Comparison of ENCODE assay signal across 1 cellular context in the genomic region with DNA sequence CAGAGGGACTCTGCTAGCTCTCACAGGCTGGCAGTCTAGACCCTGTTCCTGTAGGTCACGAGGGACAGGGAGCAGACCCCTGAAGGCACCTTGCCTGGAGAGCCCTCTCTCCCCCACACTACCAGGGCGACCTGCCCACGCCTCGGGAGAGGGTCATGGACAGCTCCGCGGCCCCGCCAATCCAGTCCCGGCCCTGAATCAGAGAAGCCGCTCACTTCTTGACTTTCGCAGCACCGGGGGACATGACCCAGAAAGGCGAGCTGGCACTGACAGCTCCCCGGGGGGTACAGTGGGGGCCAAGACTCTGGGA.
A peak's percentile ranks its signal among the peaks of the same experiment; 100 is the strongest.
TF ChIP-seq lines count a peak whose summit lies in the region.

No MANE protein-coding gene starts in this region.

TF ChIP-seq in HepG2, 621 proteins besides CTCF, POLR2A, EP300 and RAD21 (continued from another document and continues in another):
- TF ChIP-seq, protein P1, sequence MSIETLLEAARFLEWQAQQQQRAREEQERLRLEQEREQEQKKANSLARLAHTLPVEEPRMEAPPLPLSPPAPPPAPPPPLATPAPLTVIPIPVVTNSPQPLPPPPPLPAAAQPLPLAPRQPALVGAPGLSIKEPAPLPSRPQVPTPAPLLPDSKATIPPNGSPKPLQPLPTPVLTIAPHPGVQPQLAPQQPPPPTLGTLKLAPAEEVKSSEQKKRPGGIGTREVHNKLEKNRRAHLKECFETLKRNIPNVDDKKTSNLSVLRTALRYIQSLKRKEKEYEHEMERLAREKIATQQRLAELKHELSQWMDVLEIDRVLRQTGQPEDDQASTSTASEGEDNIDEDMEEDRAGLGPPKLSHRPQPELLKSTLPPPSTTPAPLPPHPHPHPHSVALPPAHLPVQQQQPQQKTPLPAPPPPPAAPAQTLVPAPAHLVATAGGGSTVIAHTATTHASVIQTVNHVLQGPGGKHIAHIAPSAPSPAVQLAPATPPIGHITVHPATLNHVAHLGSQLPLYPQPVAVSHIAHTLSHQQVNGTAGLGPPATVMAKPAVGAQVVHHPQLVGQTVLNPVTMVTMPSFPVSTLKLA (IDR thresholded peaks at IDR 0.05): no peak
- TF ChIP-seq SSRP1 (CRISPR knock-in tag; IDR thresholded peaks at IDR 0.05): no peak
- TF ChIP-seq, protein P2, sequence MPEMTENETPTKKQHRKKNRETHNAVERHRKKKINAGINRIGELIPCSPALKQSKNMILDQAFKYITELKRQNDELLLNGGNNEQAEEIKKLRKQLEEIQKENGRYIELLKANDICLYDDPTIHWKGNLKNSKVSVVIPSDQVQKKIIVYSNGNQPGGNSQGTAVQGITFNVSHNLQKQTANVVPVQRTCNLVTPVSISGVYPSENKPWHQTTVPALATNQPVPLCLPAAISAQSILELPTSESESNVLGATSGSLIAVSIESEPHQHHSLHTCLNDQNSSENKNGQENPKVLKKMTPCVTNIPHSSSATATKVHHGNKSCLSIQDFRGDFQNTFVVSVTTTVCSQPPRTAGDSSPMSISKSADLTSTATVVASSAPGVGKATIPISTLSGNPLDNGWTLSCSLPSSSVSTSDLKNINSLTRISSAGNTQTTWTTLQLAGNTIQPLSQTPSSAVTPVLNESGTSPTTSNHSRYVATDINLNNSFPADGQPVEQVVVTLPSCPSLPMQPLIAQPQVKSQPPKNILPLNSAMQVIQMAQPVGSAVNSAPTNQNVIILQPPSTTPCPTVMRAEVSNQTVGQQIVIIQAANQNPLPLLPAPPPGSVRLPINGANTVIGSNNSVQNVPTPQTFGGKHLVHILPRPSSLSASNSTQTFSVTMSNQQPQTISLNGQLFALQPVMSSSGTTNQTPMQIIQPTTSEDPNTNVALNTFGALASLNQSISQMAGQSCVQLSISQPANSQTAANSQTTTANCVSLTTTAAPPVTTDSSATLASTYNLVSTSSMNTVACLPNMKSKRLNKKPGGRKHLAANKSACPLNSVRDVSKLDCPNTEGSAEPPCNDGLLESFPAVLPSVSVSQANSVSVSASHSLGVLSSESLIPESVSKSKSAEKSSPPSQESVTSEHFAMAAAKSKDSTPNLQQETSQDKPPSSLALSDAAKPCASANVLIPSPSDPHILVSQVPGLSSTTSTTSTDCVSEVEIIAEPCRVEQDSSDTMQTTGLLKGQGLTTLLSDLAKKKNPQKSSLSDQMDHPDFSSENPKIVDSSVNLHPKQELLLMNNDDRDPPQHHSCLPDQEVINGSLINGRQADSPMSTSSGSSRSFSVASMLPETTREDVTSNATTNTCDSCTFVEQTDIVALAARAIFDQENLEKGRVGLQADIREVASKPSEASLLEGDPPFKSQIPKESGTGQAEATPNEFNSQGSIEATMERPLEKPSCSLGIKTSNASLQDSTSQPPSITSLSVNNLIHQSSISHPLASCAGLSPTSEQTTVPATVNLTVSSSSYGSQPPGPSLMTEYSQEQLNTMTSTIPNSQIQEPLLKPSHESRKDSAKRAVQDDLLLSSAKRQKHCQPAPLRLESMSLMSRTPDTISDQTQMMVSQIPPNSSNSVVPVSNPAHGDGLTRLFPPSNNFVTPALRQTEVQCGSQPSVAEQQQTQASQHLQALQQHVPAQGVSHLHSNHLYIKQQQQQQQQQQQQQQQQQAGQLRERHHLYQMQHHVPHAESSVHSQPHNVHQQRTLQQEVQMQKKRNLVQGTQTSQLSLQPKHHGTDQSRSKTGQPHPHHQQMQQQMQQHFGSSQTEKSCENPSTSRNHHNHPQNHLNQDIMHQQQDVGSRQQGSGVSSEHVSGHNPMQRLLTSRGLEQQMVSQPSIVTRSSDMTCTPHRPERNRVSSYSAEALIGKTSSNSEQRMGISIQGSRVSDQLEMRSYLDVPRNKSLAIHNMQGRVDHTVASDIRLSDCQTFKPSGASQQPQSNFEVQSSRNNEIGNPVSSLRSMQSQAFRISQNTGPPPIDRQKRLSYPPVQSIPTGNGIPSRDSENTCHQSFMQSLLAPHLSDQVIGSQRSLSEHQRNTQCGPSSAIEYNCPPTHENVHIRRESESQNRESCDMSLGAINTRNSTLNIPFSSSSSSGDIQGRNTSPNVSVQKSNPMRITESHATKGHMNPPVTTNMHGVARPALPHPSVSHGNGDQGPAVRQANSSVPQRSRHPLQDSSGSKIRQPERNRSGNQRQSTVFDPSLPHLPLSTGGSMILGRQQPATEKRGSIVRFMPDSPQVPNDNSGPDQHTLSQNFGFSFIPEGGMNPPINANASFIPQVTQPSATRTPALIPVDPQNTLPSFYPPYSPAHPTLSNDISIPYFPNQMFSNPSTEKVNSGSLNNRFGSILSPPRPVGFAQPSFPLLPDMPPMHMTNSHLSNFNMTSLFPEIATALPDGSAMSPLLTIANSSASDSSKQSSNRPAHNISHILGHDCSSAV (CRISPR knock-in tag; IDR thresholded peaks at IDR 0.05; ENCODE audit: borderline replicate concordance): 0 out of 2 replicates have a peak, but pooled peaks have one; percentile 77
- TF ChIP-seq, protein P3, sequence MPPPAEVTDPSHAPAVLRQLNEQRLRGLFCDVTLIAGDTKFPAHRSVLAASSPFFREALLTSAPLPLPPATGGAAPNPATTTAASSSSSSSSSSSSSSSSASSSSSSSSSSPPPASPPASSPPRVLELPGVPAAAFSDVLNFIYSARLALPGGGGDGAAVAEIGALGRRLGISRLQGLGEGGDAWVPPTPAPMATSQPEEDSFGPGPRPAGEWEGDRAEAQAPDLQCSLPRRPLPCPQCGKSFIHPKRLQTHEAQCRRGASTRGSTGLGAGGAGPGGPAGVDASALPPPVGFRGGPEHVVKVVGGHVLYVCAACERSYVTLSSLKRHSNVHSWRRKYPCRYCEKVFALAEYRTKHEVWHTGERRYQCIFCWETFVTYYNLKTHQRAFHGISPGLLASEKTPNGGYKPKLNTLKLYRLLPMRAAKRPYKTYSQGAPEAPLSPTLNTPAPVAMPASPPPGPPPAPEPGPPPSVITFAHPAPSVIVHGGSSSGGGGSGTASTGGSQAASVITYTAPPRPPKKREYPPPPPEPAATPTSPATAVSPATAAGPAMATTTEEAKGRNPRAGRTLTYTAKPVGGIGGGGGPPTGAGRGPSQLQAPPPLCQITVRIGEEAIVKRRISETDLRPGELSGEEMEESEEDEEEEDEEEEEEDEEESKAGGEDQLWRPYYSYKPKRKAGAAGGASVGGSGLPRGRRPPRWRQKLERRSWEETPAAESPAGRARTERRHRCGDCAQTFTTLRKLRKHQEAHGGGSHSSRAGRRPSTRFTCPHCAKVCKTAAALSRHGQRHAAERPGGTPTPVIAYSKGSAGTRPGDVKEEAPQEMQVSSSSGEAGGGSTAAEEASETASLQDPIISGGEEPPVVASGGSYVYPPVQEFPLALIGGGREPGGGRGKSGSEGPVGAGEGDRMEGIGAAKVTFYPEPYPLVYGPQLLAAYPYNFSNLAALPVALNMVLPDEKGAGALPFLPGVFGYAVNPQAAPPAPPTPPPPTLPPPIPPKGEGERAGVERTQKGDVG (CRISPR knock-in tag; IDR thresholded peaks at IDR 0.05; ENCODE audit: borderline replicate concordance): peak; percentile 67; the same call in 1 of the 2 replicates
- peak; percentile 74; the same call in 1 of the 2 replicates for TF ChIP-seq ZNF317 (CRISPR knock-in tag; IDR thresholded peaks at IDR 0.05)
- TF ChIP-seq REPIN1 (CRISPR knock-in tag; IDR thresholded peaks at IDR 0.05; ENCODE audit: borderline replicate concordance, low read depth): no peak
- TF ChIP-seq, protein P4, sequence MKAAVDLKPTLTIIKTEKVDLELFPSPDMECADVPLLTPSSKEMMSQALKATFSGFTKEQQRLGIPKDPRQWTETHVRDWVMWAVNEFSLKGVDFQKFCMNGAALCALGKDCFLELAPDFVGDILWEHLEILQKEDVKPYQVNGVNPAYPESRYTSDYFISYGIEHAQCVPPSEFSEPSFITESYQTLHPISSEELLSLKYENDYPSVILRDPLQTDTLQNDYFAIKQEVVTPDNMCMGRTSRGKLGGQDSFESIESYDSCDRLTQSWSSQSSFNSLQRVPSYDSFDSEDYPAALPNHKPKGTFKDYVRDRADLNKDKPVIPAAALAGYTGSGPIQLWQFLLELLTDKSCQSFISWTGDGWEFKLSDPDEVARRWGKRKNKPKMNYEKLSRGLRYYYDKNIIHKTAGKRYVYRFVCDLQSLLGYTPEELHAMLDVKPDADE (CRISPR knock-in tag; IDR thresholded peaks at IDR 0.05): no peak
- TF ChIP-seq, protein P5, sequence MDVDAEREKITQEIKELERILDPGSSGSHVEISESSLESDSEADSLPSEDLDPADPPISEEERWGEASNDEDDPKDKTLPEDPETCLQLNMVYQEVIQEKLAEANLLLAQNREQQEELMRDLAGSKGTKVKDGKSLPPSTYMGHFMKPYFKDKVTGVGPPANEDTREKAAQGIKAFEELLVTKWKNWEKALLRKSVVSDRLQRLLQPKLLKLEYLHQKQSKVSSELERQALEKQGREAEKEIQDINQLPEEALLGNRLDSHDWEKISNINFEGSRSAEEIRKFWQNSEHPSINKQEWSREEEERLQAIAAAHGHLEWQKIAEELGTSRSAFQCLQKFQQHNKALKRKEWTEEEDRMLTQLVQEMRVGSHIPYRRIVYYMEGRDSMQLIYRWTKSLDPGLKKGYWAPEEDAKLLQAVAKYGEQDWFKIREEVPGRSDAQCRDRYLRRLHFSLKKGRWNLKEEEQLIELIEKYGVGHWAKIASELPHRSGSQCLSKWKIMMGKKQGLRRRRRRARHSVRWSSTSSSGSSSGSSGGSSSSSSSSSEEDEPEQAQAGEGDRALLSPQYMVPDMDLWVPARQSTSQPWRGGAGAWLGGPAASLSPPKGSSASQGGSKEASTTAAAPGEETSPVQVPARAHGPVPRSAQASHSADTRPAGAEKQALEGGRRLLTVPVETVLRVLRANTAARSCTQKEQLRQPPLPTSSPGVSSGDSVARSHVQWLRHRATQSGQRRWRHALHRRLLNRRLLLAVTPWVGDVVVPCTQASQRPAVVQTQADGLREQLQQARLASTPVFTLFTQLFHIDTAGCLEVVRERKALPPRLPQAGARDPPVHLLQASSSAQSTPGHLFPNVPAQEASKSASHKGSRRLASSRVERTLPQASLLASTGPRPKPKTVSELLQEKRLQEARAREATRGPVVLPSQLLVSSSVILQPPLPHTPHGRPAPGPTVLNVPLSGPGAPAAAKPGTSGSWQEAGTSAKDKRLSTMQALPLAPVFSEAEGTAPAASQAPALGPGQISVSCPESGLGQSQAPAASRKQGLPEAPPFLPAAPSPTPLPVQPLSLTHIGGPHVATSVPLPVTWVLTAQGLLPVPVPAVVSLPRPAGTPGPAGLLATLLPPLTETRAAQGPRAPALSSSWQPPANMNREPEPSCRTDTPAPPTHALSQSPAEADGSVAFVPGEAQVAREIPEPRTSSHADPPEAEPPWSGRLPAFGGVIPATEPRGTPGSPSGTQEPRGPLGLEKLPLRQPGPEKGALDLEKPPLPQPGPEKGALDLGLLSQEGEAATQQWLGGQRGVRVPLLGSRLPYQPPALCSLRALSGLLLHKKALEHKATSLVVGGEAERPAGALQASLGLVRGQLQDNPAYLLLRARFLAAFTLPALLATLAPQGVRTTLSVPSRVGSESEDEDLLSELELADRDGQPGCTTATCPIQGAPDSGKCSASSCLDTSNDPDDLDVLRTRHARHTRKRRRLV (CRISPR knock-in tag; IDR thresholded peaks at IDR 0.05): 0 out of 2 replicates have a peak, but pooled peaks have one; percentile 71
- no peak for TF ChIP-seq GZF1 (CRISPR knock-in tag; IDR thresholded peaks at IDR 0.05)
- TF ChIP-seq DNMT1 (CRISPR knock-in tag; IDR thresholded peaks at IDR 0.05): peak; percentile 66; the same call in 1 of the 2 replicates
- no peak for TF ChIP-seq FOXA3 (CRISPR knock-in tag; IDR thresholded peaks at IDR 0.05)
- TF ChIP-seq ZNF501 (CRISPR knock-in tag; IDR thresholded peaks at IDR 0.05): no peak
- 0 out of 2 replicates have a peak, but pooled peaks have one; percentile 5 for TF ChIP-seq PITX1 (CRISPR knock-in tag; IDR thresholded peaks at IDR 0.05)
- peak; percentile 4 for TF ChIP-seq ZEB1 (IDR thresholded peaks at IDR 0.05; ENCODE audit: insufficient replicate concordance, low read depth)
- TF ChIP-seq, protein P6, sequence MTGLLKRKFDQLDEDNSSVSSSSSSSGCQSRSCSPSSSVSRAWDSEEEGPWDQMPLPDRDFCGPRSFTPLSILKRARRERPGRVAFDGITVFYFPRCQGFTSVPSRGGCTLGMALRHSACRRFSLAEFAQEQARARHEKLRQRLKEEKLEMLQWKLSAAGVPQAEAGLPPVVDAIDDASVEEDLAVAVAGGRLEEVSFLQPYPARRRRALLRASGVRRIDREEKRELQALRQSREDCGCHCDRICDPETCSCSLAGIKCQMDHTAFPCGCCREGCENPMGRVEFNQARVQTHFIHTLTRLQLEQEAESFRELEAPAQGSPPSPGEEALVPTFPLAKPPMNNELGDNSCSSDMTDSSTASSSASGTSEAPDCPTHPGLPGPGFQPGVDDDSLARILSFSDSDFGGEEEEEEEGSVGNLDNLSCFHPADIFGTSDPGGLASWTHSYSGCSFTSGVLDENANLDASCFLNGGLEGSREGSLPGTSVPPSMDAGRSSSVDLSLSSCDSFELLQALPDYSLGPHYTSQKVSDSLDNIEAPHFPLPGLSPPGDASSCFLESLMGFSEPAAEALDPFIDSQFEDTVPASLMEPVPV (CRISPR knock-in tag; IDR thresholded peaks at IDR 0.05): no peak
- TF ChIP-seq AGO2 (optimal IDR thresholded peaks at IDR 0.05; ENCODE audit: low read depth, low read length): no peak
- TF ChIP-seq, protein P7, sequence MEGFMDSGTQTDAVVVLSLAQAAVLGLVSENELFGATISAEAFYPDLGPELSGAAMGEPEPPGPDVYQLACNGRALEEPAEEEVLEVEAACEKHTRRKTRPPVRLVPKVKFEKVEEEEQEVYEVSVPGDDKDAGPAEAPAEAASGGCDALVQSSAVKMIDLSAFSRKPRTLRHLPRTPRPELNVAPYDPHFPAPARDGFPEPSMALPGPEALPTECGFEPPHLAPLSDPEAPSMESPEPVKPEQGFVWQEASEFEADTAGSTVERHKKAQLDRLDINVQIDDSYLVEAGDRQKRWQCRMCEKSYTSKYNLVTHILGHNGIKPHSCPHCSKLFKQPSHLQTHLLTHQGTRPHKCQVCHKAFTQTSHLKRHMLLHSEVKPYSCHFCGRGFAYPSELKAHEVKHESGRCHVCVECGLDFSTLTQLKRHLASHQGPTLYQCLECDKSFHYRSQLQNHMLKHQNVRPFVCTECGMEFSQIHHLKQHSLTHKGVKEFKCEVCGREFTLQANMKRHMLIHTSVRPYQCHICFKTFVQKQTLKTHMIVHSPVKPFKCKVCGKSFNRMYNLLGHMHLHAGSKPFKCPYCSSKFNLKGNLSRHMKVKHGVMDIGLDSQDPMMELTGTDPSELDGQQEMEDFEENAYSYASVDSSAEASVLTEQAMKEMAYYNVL (CRISPR knock-in tag; IDR thresholded peaks at IDR 0.05; ENCODE audit: borderline replicate concordance): peak; percentile 50; the same call in 1 of the 2 replicates
- TF ChIP-seq, protein P8, sequence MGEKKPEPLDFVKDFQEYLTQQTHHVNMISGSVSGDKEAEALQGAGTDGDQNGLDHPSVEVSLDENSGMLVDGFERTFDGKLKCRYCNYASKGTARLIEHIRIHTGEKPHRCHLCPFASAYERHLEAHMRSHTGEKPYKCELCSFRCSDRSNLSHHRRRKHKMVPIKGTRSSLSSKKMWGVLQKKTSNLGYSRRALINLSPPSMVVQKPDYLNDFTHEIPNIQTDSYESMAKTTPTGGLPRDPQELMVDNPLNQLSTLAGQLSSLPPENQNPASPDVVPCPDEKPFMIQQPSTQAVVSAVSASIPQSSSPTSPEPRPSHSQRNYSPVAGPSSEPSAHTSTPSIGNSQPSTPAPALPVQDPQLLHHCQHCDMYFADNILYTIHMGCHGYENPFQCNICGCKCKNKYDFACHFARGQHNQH (CRISPR knock-in tag; IDR thresholded peaks at IDR 0.05): no peak
- no peak for TF ChIP-seq CCDC6 (CRISPR knock-in tag; IDR thresholded peaks at IDR 0.05)
- no peak for TF ChIP-seq ZSCAN31 (CRISPR knock-in tag; IDR thresholded peaks at IDR 0.05; ENCODE audit: low read depth)
- TF ChIP-seq CREB1 (IDR thresholded peaks at IDR 0.05): no peak
- no peak for TF ChIP-seq CREB1 (CRISPR knock-in tag; IDR thresholded peaks at IDR 0.05)
- no peak for TF ChIP-seq MTF1 (CRISPR knock-in tag; IDR thresholded peaks at IDR 0.05)
